In genomic region chr12:62256408-62257079, GRCh38 we compare ENCODE assay signal across 10 cellular contexts. TPM values are rescaled to one million over a fixed set of nuclear protein-coding genes. Genes with fewer than 3 reads are reported as not detected.
DNase-seq lines count a peak whose midpoint lies in the region; ATAC-seq and TF ChIP-seq lines count a peak whose summit lies in the region.
"Had no signal": no experiment of that assay in that cellular context is flagged by ENCODE, and none has a peak within 500 bp of the region (broad histone marks: within the 10 kb centered on the region; RNA-seq: fewer than 3 reads in every experiment).

No MANE protein-coding gene starts in this region.

- no peak for DNase-seq in CD4-positive, CD25-positive, alpha-beta regulatory T cell
- DNase-seq in OCI-M1 (lab: John Stamatoyannopoulos, UW) (peak; percentile 66), adipocyte (ENCODE audit: low read depth) (no peak), spleen (no peak), HT-29 (ENCODE audit: low spot score) (no peak)
- peak; percentile 71 for DNase-seq in stimulated activated CD4-positive, alpha-beta T cell treated with anti-CD3 and anti-CD28 coated beads, Interleukin-12 subunit alpha, Interleukin-12 subunit beta, amount 100 ng/mL, for 4 hours
- DNase-seq: DMS53 had no signal

- H3K9me3 Mint-ChIP-seq in CD4-positive, CD25-positive, alpha-beta regulatory T cell, result no peaks in the 10 kb centered on the region

- peak overlapping the region; percentile 63 for H3K9ac ChIP-seq in adipocyte (ENCODE audit: low read length)

- no peaks in the 10 kb centered on the region for H3K9me3 ChIP-seq in CD4-positive, CD25-positive, alpha-beta regulatory T cell (ENCODE audit: control insufficient read depth in 2 of 2, low read length in 2 of 2)
- H3K9me3 ChIP-seq in adipocyte (ENCODE audit: control insufficient read depth, low read length) (no peaks in the 10 kb centered on the region), spleen (no peaks in the 10 kb centered on the region)

- TF ChIP-seq CTCF in spleen (IDR thresholded peaks at IDR 0.05 in 8 of 11, conservative IDR thresholded peaks at IDR 0.05 in 3 of 11), result no peak

- peaks cover 2% of the 10 kb centered on the region for H3K36me3 ChIP-seq in CD4-positive, CD25-positive, alpha-beta regulatory T cell (ENCODE audit: control insufficient read depth, insufficient read depth, low read length)
- H3K36me3 ChIP-seq in adipocyte (ENCODE audit: control insufficient read depth, insufficient read depth, low read length, severe bottlenecking) (no peaks in the 10 kb centered on the region), spleen (no peaks in the 10 kb centered on the region)

- ATAC-seq in CD4-positive, CD25-positive, alpha-beta regulatory T cell (ENCODE audit: low read depth in 2 of 2), result no peak
- ATAC-seq in GM21381 (IDR thresholded peaks at IDR 0.05; ENCODE audit: unreplicated experiment), result no peak
- ATAC-seq in HG03280 (IDR thresholded peaks at IDR 0.05; ENCODE audit: unreplicated experiment), result no peak
- ATAC-seq: left lobe of liver had no signal

- H3K27me3 Mint-ChIP-seq in CD4-positive, CD25-positive, alpha-beta regulatory T cell, result peaks cover 5% of the 10 kb centered on the region

- peaks cover 37% of the 10 kb centered on the region for H3K4me1 ChIP-seq in CD4-positive, CD25-positive, alpha-beta regulatory T cell (ENCODE audit: control insufficient read depth, insufficient read depth, low read length, poor library complexity, severe bottlenecking)
- H3K4me1 ChIP-seq in adipocyte (ENCODE audit: control insufficient read depth, insufficient read depth, low read length), result peaks cover 43% of the 10 kb centered on the region
- peaks cover 7 to 55% (median 25%) of the 10 kb centered on the region in 6 donors for H3K4me1 ChIP-seq in spleen

- no peaks in the 10 kb centered on the region for H3K27me3 ChIP-seq in CD4-positive, CD25-positive, alpha-beta regulatory T cell (ENCODE audit: control insufficient read depth, insufficient read depth, low read length)
- H3K27me3 ChIP-seq in adipocyte (replicated peaks; ENCODE audit: control insufficient read depth, insufficient read depth, low read length) (no peaks in the 10 kb centered on the region), spleen (replicated peaks in 1 of 7) (no peaks in the 10 kb centered on the region)

- peak overlapping the region; percentile 87 to 99 (median 94) for H3K4me3 Mint-ChIP-seq in CD4-positive, CD25-positive, alpha-beta regulatory T cell

- H3K27ac ChIP-seq in CD4-positive, CD25-positive, alpha-beta regulatory T cell (ENCODE audit: insufficient read depth, low read length, poor library complexity, severe bottlenecking), result peak overlapping the region; percentile 99
- peak overlapping the region in 4 of 8 donors; percentile 17 to 99 (median 99) for H3K27ac ChIP-seq in spleen

- intact Hi-C loops in spleen (cut with DNase I; ENCODE audit: low total_unique reads), result no loop called here

- peak overlapping the region; percentile 99 for H3K4me3 ChIP-seq in CD4-positive, CD25-positive, alpha-beta regulatory T cell (ENCODE audit: low read depth, low read length)
- H3K4me3 ChIP-seq in adipocyte (ENCODE audit: low read length) (peak overlapping the region; percentile 19), spleen (no peak overlapping the region)

- peaks cover 18% of the 10 kb centered on the region for H3K36me3 Mint-ChIP-seq in CD4-positive, CD25-positive, alpha-beta regulatory T cell

- H3K4me1 Mint-ChIP-seq in CD4-positive, CD25-positive, alpha-beta regulatory T cell, result peaks cover 17 to 72% (median 43%) of the 10 kb centered on the region in 4 donors

- peak overlapping the region; percentile 82 to 99 (median 96) for H3K27ac Mint-ChIP-seq in CD4-positive, CD25-positive, alpha-beta regulatory T cell

- 42 to 53% (median 46%) methylated on average over 8 of the region's 8 CpGs for WGBS in spleen, 5 donors

- TF ChIP-seq POLR2A in spleen (IDR thresholded peaks at IDR 0.05), result no peak

RNA-seq across cellular contexts. Expression of gene USP15, which starts 3.7 kb away (rescaled TPM):
- total RNA-seq in CD4-positive, CD25-positive, alpha-beta regulatory T cell, result 417 TPM
- 100 to 1,000 TPM; 183 to 214 (median 201) TPM for polyA plus RNA-seq in CD4-positive, CD25-positive, alpha-beta regulatory T cell
- total RNA-seq in spleen, result 100 to 1,000 TPM; 145 to 288 (median 183) TPM
- polyA plus RNA-seq in spleen, result 100 to 1,000 TPM in 1 of 3 donors, 10 to 100 TPM in 2; 65.3 to 115 (median 87.1) TPM
- 24.6 and 27.1 TPM in 2 replicates for total RNA-seq in HT-29 (2014; rRNA removed; shearing (Covaris generic))

Comparison
In these comparisons a context has a peak if more than half of its experiments do, and no peak if none do; other contexts are left out.
1. DNase-seq: peak in OCI-M1 (single experiment) and stimulated activated CD4-positive, alpha-beta T cell treated with anti-CD3 and anti-CD28 coated beads, Interleukin-12 subunit alpha, Interleukin-12 subunit beta, amount 100 ng/mL, for 4 hours (single experiment); none in CD4-positive, CD25-positive, alpha-beta regulatory T cell (0 of 3), adipocyte (single experiment), spleen (single experiment) and HT-29 (single experiment).
2. H3K4me3 ChIP-seq: peak in CD4-positive, CD25-positive, alpha-beta regulatory T cell (single experiment) and adipocyte (single experiment); none in spleen (0 of 8).